Comparison of ENCODE assay signal across 23 cellular contexts in genomic region chr5:33363537-33363936, GRCh38.
A peak's percentile ranks its signal among the peaks of the same experiment; 100 is the strongest.
DNase-seq lines count a peak whose midpoint lies in the region; ATAC-seq and TF ChIP-seq lines count a peak whose summit lies in the region.
"Had no signal": no experiment of that assay in that cellular context is flagged by ENCODE, and none has a peak within 500 bp of the region (broad histone marks: within the 10 kb centered on the region; RNA-seq: fewer than 3 reads in every experiment).

No MANE protein-coding gene starts in this region.

- H2BK120ac ChIP-seq in IMR-90 (ENCODE audit: low read depth, low read length) = no peak overlapping the region

- H4K8ac ChIP-seq in IMR-90 (ENCODE audit: low read depth in 2 of 2, low read length in 2 of 2) = no peak overlapping the region; a peak in 1 of 4 replicates

- no TSS peak for BruUV-seq in IMR-90 (replicated peaks; lab: Mats Ljungman, UMichigan)

- H3K23ac ChIP-seq in IMR-90 (ENCODE audit: low read depth, low read length) = no peak overlapping the region

- no peak overlapping the region for H3K9ac ChIP-seq in IMR-90 (ENCODE audit: low read depth, low read length)

- H3K27me3 ChIP-seq in ACC112 (ENCODE audit: insufficient read depth, low read length) (no peaks in the 10 kb centered on the region), IMR-90 (ENCODE audit: control insufficient read depth, insufficient read depth, low read length) (no peaks in the 10 kb centered on the region), spleen (replicated peaks in 1 of 7) (peaks cover 0 to 8% (median 0%) of the 10 kb centered on the region in 7 donors)
- H3K27me3 ChIP-seq: left lung, Peyer's patch, right lobe of liver, upper lobe of left lung had no signal

- CTCF ChIA-PET in IMR-90 (lab: Yijun Ruan, JAX) = no interaction called here

- H3K4me1 Mint-ChIP-seq in nephron progenitor cell = peaks cover 29% of the 10 kb centered on the region

- H3K9me1 ChIP-seq in IMR-90 (ENCODE audit: insufficient read depth, low read length) = no peaks in the 10 kb centered on the region; the same call in 1 of the 2 replicates

- dilution Hi-C loops in IMR-90 (cut with HindIII; ENCODE audit: low sequenced_read_pairs, unreplicated experiment) = no loop called here

- H2BK15ac ChIP-seq in IMR-90 (ENCODE audit: low read depth, low read length) = no peak overlapping the region

- peaks cover 7% of the 10 kb centered on the region for H3K36me3 Mint-ChIP-seq in nephron progenitor cell (ENCODE audit: low read depth)
- H3K36me3 Mint-ChIP-seq: CD8-positive, alpha-beta T cell had no signal

- H4K20me1 ChIP-seq in IMR-90 (ENCODE audit: insufficient read depth, low read length) = no peaks in the 10 kb centered on the region

- intact Hi-C loops in IMR-90 (cut with micrococcal nuclease) = no loop called here
- intact Hi-C loops in spleen (cut with DNase I; ENCODE audit: low total_unique reads) = no loop called here

- H3K79me1 ChIP-seq in IMR-90 (ENCODE audit: low read depth in 1 of 2, low read length in 2 of 2) = no peaks in the 10 kb centered on the region

- peak overlapping the region; percentile 5; the same call in 1 of the 2 replicates for H3K4ac ChIP-seq in IMR-90 (ENCODE audit: low read depth, low read length)

- H3K4me2 ChIP-seq in IMR-90 (ENCODE audit: low read depth, low read length) = no peak overlapping the region

- WGBS in IMR-90 (ENCODE audit: extremely low coverage in 2 of 2, insufficient read length in 1 of 2), 2 experiments = no CpG with 5 or more reads among the region's 3 CpGs
- 80 to 90% (median 88%) methylated on average over 3 of the region's 3 CpGs for WGBS in spleen, 5 donors

- H3K79me2 ChIP-seq in ACC112 (ENCODE audit: control insufficient read depth, insufficient read depth, low read length, unreplicated experiment) = no peaks in the 10 kb centered on the region

- H3K18ac ChIP-seq in IMR-90 (ENCODE audit: low read depth, low read length) = peak overlapping the region; percentile 76; the same call in 1 of the 2 replicates

- H2BK20ac ChIP-seq in IMR-90 (ENCODE audit: low read depth, low read length) = 0 out of 2 replicates have a peak overlapping the region, but pooled peaks have one; percentile 55

- ATAC-seq in IMR-90 (ENCODE audit: low read depth) = no peak
- ATAC-seq: CD8-positive, alpha-beta T cell; stimulated activated naive CD8-positive, alpha-beta T cell treated with anti-CD3 and anti-CD28 coated beads, Interleukin-15, amount 100 ng/mL, for 72 hours had no signal

- no peak overlapping the region; the same call in 1 of the 2 replicates for H4K91ac ChIP-seq in IMR-90 (ENCODE audit: insufficient read depth, low read depth, low read length)

- no peak overlapping the region for H3K4me3 ChIP-seq in ACC112 (ENCODE audit: low read depth, low read length)
- no peak overlapping the region for H3K4me3 ChIP-seq in IMR-90 (ENCODE audit: insufficient read depth, low read depth, low read length)
- H3K4me3 ChIP-seq in fibroblast of mammary gland (ENCODE audit: control insufficient read depth, low read depth, low read length) = no peak overlapping the region
- no peak overlapping the region for H3K4me3 ChIP-seq in spleen
- H3K4me3 ChIP-seq: left lung, Peyer's patch, right lobe of liver, SK-N-MC, upper lobe of left lung had no signal

- H3K14ac ChIP-seq in IMR-90 (replicated peaks; ENCODE audit: low read depth, low read length) = 0 out of 2 replicates have a peak overlapping the region, but pooled peaks have one; percentile 37

- peak overlapping the region; percentile 70; the same call in 1 of the 2 replicates for H4K5ac ChIP-seq in IMR-90 (ENCODE audit: low read depth, low read length)

- no peaks in the 10 kb centered on the region for H3K27me3 Mint-ChIP-seq in nephron progenitor cell (ENCODE audit: low read depth, poor library complexity)
- H3K27me3 Mint-ChIP-seq: activated naive CD8-positive, alpha-beta T cell treated with anti-CD3 and anti-CD28 coated beads, Interleukin-2, amount 10 ng/mL, durations not matched to agents 7 days and 5 days had no signal

- H2AK9ac ChIP-seq in IMR-90 (replicated peaks; ENCODE audit: low read depth, low read length, poor library complexity) = no peak overlapping the region

- H2AFZ ChIP-seq in ACC112 (ENCODE audit: low read length, unreplicated experiment) = no peak overlapping the region
- H2AFZ ChIP-seq in IMR-90 (replicated peaks; ENCODE audit: low read length, poor library complexity) = no peak overlapping the region

- H3K27ac ChIP-seq in ACC112 (ENCODE audit: low read depth, low read length) (peak overlapping the region; percentile 32; the same call in 1 of the 2 replicates), IMR-90 (ENCODE audit: insufficient read depth, low read length) (no peak overlapping the region), spleen (peak overlapping the region in 3 of 8 donors; percentile 33 to 58 (median 48))
- H3K27ac ChIP-seq: Peyer's patch, SK-N-MC had no signal

- no peak for TF ChIP-seq RAD21 in IMR-90 (IDR thresholded peaks at IDR 0.05; ENCODE audit: low read length)

- no peak overlapping the region for H3K56ac ChIP-seq in IMR-90 (ENCODE audit: extremely low read depth, insufficient read depth, low read length)

- POLR2A ChIA-PET in IMR-90 (lab: Charles Lee; ENCODE audit: unreplicated experiment) = no interaction called here

- no peak for DNase-seq in IMR-90
- DNase-seq in fibroblast of mammary gland (ENCODE audit: low read depth) = peak; percentile 29
- DNase-seq in nephron progenitor cell = no peak
- no peak for DNase-seq in GM10266 (ENCODE audit: extremely low spot score)
- DNase-seq in H4 (ENCODE audit: low spot score) = no peak
- DNase-seq in COLO668 (lab: John Stamatoyannopoulos, UW; ENCODE audit: unreplicated experiment) = no peak
- no peak for DNase-seq in spleen
- DNase-seq: activated CD4-positive, CD25-positive, alpha-beta regulatory T cell treated with anti-CD3 and anti-CD28 coated beads, Interleukin-2, amount 50 U/mL, for 72 hours; activated naive CD8-positive, alpha-beta T cell treated with anti-CD3 and anti-CD28 coated beads, Interleukin-2, amount 10 ng/mL, durations not matched to agents 7 days and 5 days; CD8-positive, alpha-beta T cell; DMS79 treated with DMSO at 0.1 percent for 48 hours; erythroblast; MM.1S; NCI-H1694 treated with DMSO at 0.1 percent for 48 hours; NCI-H345; right lobe of liver; stimulated activated naive CD8-positive, alpha-beta T cell treated with anti-CD3 and anti-CD28 coated beads, Interleukin-15, amount 100 ng/mL, for 72 hours; T1000 had no signal

- H3K4me3 Mint-ChIP-seq in nephron progenitor cell = no peak overlapping the region
- H3K4me3 Mint-ChIP-seq: activated naive CD8-positive, alpha-beta T cell treated with anti-CD3 and anti-CD28 coated beads, Interleukin-2, amount 10 ng/mL, durations not matched to agents 7 days and 5 days; CD8-positive, alpha-beta T cell; stimulated activated naive CD8-positive, alpha-beta T cell treated with anti-CD3 and anti-CD28 coated beads, Interleukin-15, amount 100 ng/mL, for 72 hours had no signal

- 0 out of 2 replicates have a peak, but pooled peaks cover 2% of the 10 kb centered on the region for H3K9me3 ChIP-seq in IMR-90 (ENCODE audit: control insufficient read depth, insufficient read depth, low read length)
- peaks cover 0 to 20% (median 8%) of the 10 kb centered on the region in 8 donors for H3K9me3 ChIP-seq in spleen
- H3K9me3 ChIP-seq: Peyer's patch, right lobe of liver had no signal

- H3K4me1 ChIP-seq in ACC112 (ENCODE audit: control insufficient read depth, insufficient read depth, low read length, unreplicated experiment) (peaks cover 10% of the 10 kb centered on the region), IMR-90 (ENCODE audit: control insufficient read depth, insufficient read depth, low read length) (peaks cover 4% of the 10 kb centered on the region; the same call in 1 of the 2 replicates), spleen (peaks cover 0 to 29% (median 26%) of the 10 kb centered on the region in 6 donors)
- H3K4me1 ChIP-seq: Peyer's patch, right lobe of liver had no signal

- TF ChIP-seq CTCF in IMR-90 (conservative IDR thresholded peaks at IDR 0.05; ENCODE audit: low read depth, low read length) = no peak
- no peak for TF ChIP-seq CTCF in fibroblast of mammary gland (conservative IDR thresholded peaks at IDR 0.05; ENCODE audit: control insufficient read depth, insufficient read depth, low read depth, low read length)
- no peak for TF ChIP-seq CTCF in nephron progenitor cell (IDR thresholded peaks at IDR 0.05)
- no peak for TF ChIP-seq CTCF in GM10266 (IDR thresholded peaks at IDR 0.05; ENCODE audit: control insufficient read depth, insufficient read depth, low read depth, missing control alignments)
- no peak for TF ChIP-seq CTCF in spleen (IDR thresholded peaks at IDR 0.05 in 8 of 11, conservative IDR thresholded peaks at IDR 0.05 in 3 of 11)

- TF ChIP-seq POLR2A in IMR-90 (IDR thresholded peaks at IDR 0.05; ENCODE audit: low read depth, low read length) = no peak
- no peak for TF ChIP-seq POLR2A in spleen (IDR thresholded peaks at IDR 0.05)

- H3K9me3 Mint-ChIP-seq in nephron progenitor cell = peaks cover 17% of the 10 kb centered on the region
- H3K9me3 Mint-ChIP-seq: CD8-positive, alpha-beta T cell had no signal

- no peak overlapping the region for H2AK5ac ChIP-seq in IMR-90 (ENCODE audit: low read depth, low read length)

- peak overlapping the region; percentile 86 for H2BK5ac ChIP-seq in IMR-90 (ENCODE audit: low read depth, low read length, poor library complexity, severe bottlenecking)

- H3K27ac Mint-ChIP-seq in nephron progenitor cell = peak overlapping the region; percentile 23
- H3K27ac Mint-ChIP-seq: CD8-positive, alpha-beta T cell; stimulated activated naive CD8-positive, alpha-beta T cell treated with anti-CD3 and anti-CD28 coated beads, Interleukin-15, amount 100 ng/mL, for 72 hours had no signal

- in situ Hi-C loops in IMR-90 (cut with MboI; ENCODE audit: low sequenced_read_pairs) = no loop called here

- H3K36me3 ChIP-seq in ACC112 (ENCODE audit: insufficient read depth, low read length) = no peaks in the 10 kb centered on the region
- H3K36me3 ChIP-seq in IMR-90 (ENCODE audit: control insufficient read depth, insufficient read depth, low read length) = no peaks in the 10 kb centered on the region
- no peaks in the 10 kb centered on the region for H3K36me3 ChIP-seq in spleen
- H3K36me3 ChIP-seq: left lung, Peyer's patch, right lobe of liver, upper lobe of left lung had no signal

TF ChIP-seq in IMR-90, 13 proteins besides CTCF, POLR2A, EP300 and RAD21 (continues in another document):
- TF ChIP-seq RFX5 (IDR thresholded peaks at IDR 0.05; ENCODE audit: low read depth, low read length) (no peak), FOS (IDR thresholded peaks at IDR 0.05; ENCODE audit: low read depth, low read length) (no peak), CEBPB (IDR thresholded peaks at IDR 0.05; ENCODE audit: low read depth, low read length) (no peak), MXI1 (IDR thresholded peaks at IDR 0.05; ENCODE audit: borderline replicate concordance, low read depth, low read length) (no peak), BHLHE40 (IDR thresholded peaks at IDR 0.05; ENCODE audit: low read depth, low read length) (no peak)
